ENCODE assay signal across 1 cellular context in genomic region chr18:12308386-12309100, GRCh38.
TF ChIP-seq lines count a peak whose summit lies in the region.

No MANE protein-coding gene starts in this region.

TF ChIP-seq in WTC11, 78 proteins besides CTCF, POLR2A, EP300 and RAD21 (continued from another document):
- TF ChIP-seq AFF4 (CRISPR knock-in tag; IDR thresholded peaks at IDR 0.05; ENCODE audit: borderline replicate concordance): no peak
- TF ChIP-seq ZNF396 (CRISPR knock-in tag; IDR thresholded peaks at IDR 0.05; ENCODE audit: borderline replicate concordance): no peak
- no peak for TF ChIP-seq NR1H2 (CRISPR knock-in tag; IDR thresholded peaks at IDR 0.05)
- TF ChIP-seq ZNF425 (CRISPR knock-in tag; conservative IDR thresholded peaks at IDR 0.05): no peak
- TF ChIP-seq ZNF263 (CRISPR knock-in tag; IDR thresholded peaks at IDR 0.05; ENCODE audit: low read depth): no peak
- no peak for TF ChIP-seq ESRRA (CRISPR knock-in tag; IDR thresholded peaks at IDR 0.05; ENCODE audit: borderline replicate concordance)
- no peak for TF ChIP-seq SMAD3 (CRISPR knock-in tag; IDR thresholded peaks at IDR 0.05; ENCODE audit: borderline replicate concordance)
- TF ChIP-seq EMX1 (CRISPR knock-in tag; IDR thresholded peaks at IDR 0.05): no peak
- TF ChIP-seq ATF6 (CRISPR knock-in tag; IDR thresholded peaks at IDR 0.05): no peak
- no peak; the same call in 1 of the 2 replicates for TF ChIP-seq ARID4B (CRISPR knock-in tag; IDR thresholded peaks at IDR 0.05; ENCODE audit: borderline replicate concordance)
- TF ChIP-seq HMGXB4 (CRISPR knock-in tag; IDR thresholded peaks at IDR 0.05): no peak
- no peak for TF ChIP-seq TEAD4 (CRISPR knock-in tag; IDR thresholded peaks at IDR 0.05)
- no peak for TF ChIP-seq E2F1 (CRISPR knock-in tag; IDR thresholded peaks at IDR 0.05)
- no peak for TF ChIP-seq GABPB1 (CRISPR knock-in tag; IDR thresholded peaks at IDR 0.05)
- TF ChIP-seq TP53 (CRISPR knock-in tag; IDR thresholded peaks at IDR 0.05): no peak
- no peak for TF ChIP-seq NFYB (CRISPR knock-in tag; conservative IDR thresholded peaks at IDR 0.05; ENCODE audit: low read depth)
- TF ChIP-seq CDX4 (CRISPR knock-in tag; IDR thresholded peaks at IDR 0.05; ENCODE audit: borderline replicate concordance): no peak
- TF ChIP-seq ATF3 (CRISPR knock-in tag; conservative IDR thresholded peaks at IDR 0.05): no peak
